1 cellular context compared by ENCODE assay signal in genomic region chr15:55289011-55289572, GRCh38.
A peak's percentile ranks its signal among the peaks of the same experiment; 100 is the strongest.
TF ChIP-seq lines count a peak whose summit lies in the region.

No MANE protein-coding gene starts in this region.

TF ChIP-seq in IMR-90, 13 proteins besides CTCF, POLR2A, EP300 and RAD21:
- no peak for TF ChIP-seq RCOR1 (IDR thresholded peaks at IDR 0.05; ENCODE audit: insufficient replicate concordance, low read length)
- TF ChIP-seq CEBPB (IDR thresholded peaks at IDR 0.05; ENCODE audit: low read depth, low read length): peak; percentile 58; the same call in 1 of the 2 replicates
- no peak for TF ChIP-seq ELK1 (IDR thresholded peaks at IDR 0.05; ENCODE audit: borderline replicate concordance, low read depth, low read length)
- TF ChIP-seq MAFK (IDR thresholded peaks at IDR 0.05; ENCODE audit: low read depth, low read length): no peak
- no peak for TF ChIP-seq MXI1 (IDR thresholded peaks at IDR 0.05; ENCODE audit: borderline replicate concordance, low read depth, low read length)
- TF ChIP-seq MAZ (IDR thresholded peaks at IDR 0.05; ENCODE audit: borderline replicate concordance, low read depth, low read length): no peak
- TF ChIP-seq BHLHE40 (IDR thresholded peaks at IDR 0.05; ENCODE audit: low read depth, low read length): no peak
